Comparison of ENCODE assay signal across 7 cellular contexts in the genomic region with DNA sequence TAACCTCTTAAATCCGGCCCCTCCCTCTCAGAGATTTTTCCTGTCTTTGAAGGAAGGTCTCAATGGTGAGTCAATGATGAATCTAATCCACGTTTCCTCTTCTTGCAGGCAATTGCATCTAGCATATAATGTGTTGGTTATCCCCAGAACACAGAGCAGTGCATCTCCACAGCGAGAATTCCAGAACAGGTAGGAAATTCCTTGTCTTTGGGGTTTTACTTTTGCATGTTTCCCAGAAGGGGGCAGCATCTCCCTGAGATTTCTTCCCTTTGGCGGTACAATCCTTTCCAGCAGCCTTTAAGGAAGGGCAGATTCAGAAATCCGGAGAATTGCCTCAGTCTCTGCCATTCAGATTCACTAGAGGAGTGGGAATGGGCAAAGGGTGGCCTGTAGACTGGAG.
DNase-seq lines count a peak whose midpoint lies in the region; ATAC-seq and TF ChIP-seq lines count a peak whose summit lies in the region.

No MANE protein-coding gene starts in this region.

- no peaks in the 10 kb centered on the region for H3K9me3 Mint-ChIP-seq in chondrocyte (ENCODE audit: low read depth)

- no peaks in the 10 kb centered on the region for H3K36me3 Mint-ChIP-seq in chondrocyte (ENCODE audit: low read depth)

- TF ChIP-seq POLR2A in right lobe of liver (IDR thresholded peaks at IDR 0.05), result no peak

- no peak overlapping the region for H3K4me3 Mint-ChIP-seq in chondrocyte (ENCODE audit: unreplicated experiment)

- peaks cover 21% of the 10 kb centered on the region for H3K4me1 Mint-ChIP-seq in chondrocyte (ENCODE audit: low read depth)

- H3K36me3 ChIP-seq in right lobe of liver, result no peaks in the 10 kb centered on the region

- peaks cover 0 to 7% (median 0%) of the 10 kb centered on the region in 4 donors for H3K4me1 ChIP-seq in right lobe of liver

- no peak overlapping the region for H3K4me3 ChIP-seq in right lobe of liver

- H3K9me3 ChIP-seq in right lobe of liver, result no peaks in the 10 kb centered on the region

- peak; percentile 31 for TF ChIP-seq CTCF in GM12874 (IDR thresholded peaks at IDR 0.05; ENCODE audit: insufficient read depth, low read depth, low read length)
- peak; percentile 84 for TF ChIP-seq CTCF in chondrocyte (IDR thresholded peaks at IDR 0.05)
- TF ChIP-seq CTCF in right lobe of liver (IDR thresholded peaks at IDR 0.05), result peak; percentile 33 to 61 (median 44)

- intact Hi-C loops in right lobe of liver (cut with DNase I), result no loop called here

- DNase-seq in NCI-H2029 treated with DMSO at 0.1 percent for 48 hours (lab: John Stamatoyannopoulos, UW) (peak; percentile 45), chondrocyte (ENCODE audit: low spot score) (no peak), right lobe of liver (no peak)

- peak; percentile 28 to 60 (median 44) for ATAC-seq in right lobe of liver
- no peak for ATAC-seq in HG02840 (IDR thresholded peaks at IDR 0.05; ENCODE audit: low FRiP score, unreplicated experiment)
- ATAC-seq in HG03460 (IDR thresholded peaks at IDR 0.05; ENCODE audit: unreplicated experiment), result no peak
- no peak for ATAC-seq in GM18511 (IDR thresholded peaks at IDR 0.05; ENCODE audit: unreplicated experiment)

- H3K27ac Mint-ChIP-seq in chondrocyte (ENCODE audit: unreplicated experiment), result no peak overlapping the region

- 11% methylated on average over 5 of the region's 5 CpGs for WGBS in right lobe of liver (ENCODE audit: insufficient coverage, low coverage, low lambda C conversion rate, missing lambda C conversion rate)

- H3K27me3 Mint-ChIP-seq in chondrocyte (ENCODE audit: low read depth), result peaks cover 1% of the 10 kb centered on the region

- no peaks in the 10 kb centered on the region for H3K27me3 ChIP-seq in right lobe of liver

- H3K27ac ChIP-seq in right lobe of liver, result no peak overlapping the region

Comparison
In these comparisons a context has a peak if more than half of its experiments do, and no peak if none do; other contexts are left out.
1. CTCF ChIP-seq: peak in every context shown above with its lines; median percentile 84 in chondrocyte; 44 in right lobe of liver; 31 in GM12874.
2. ATAC-seq: peak in right lobe of liver (4 of 4); none in HG02840 (single experiment), HG03460 (single experiment) and GM18511 (single experiment).